Comparison of ENCODE assay signal across 8 cellular contexts in genomic region chr2:109722640-109723039, GRCh38.
A peak's percentile ranks its signal among the peaks of the same experiment; 100 is the strongest.
DNase-seq lines count a peak whose midpoint lies in the region; ATAC-seq, FAIRE-seq and TF ChIP-seq lines count a peak whose summit lies in the region.
"Not testable (repeated sequence)": the region's sequence is repeated elsewhere in the genome, so short reads cannot be mapped to it uniquely, and the experiment has no call there.

No MANE protein-coding gene starts in this region.

- H4K20me1 ChIP-seq in neural progenitor cell (ENCODE audit: low read depth) = not testable (repeated sequence)

- H2AFZ ChIP-seq in neural progenitor cell (replicated peaks) = not testable (repeated sequence)

- not testable (repeated sequence) for H3F3A ChIP-seq in neural progenitor cell (ENCODE audit: low read depth)

- not testable (repeated sequence) for H3K9me3 Mint-ChIP-seq in activated CD4-positive, alpha-beta T cell treated with anti-CD3 and anti-CD28 coated beads, Interleukin-2, amount 10 ng/mL, durations not matched to agents 24 days and 14 days
- peaks cover 14% of the 10 kb centered on the region for H3K9me3 Mint-ChIP-seq in mesothelial cell of epicardium
- H3K9me3 Mint-ChIP-seq in neural progenitor cell = peaks cover 14% of the 10 kb centered on the region

- H3K4me3 Mint-ChIP-seq in activated CD4-positive, alpha-beta T cell treated with anti-CD3 and anti-CD28 coated beads, Interleukin-2, amount 10 ng/mL, durations not matched to agents 24 days and 14 days; mesothelial cell of epicardium: not testable (repeated sequence)
- peak overlapping the region; percentile 6 for H3K4me3 Mint-ChIP-seq in neural progenitor cell

- H3K4me1 Mint-ChIP-seq in activated CD4-positive, alpha-beta T cell treated with anti-CD3 and anti-CD28 coated beads, Interleukin-2, amount 10 ng/mL, durations not matched to agents 24 days and 14 days = not testable (repeated sequence)
- peaks cover 24% of the 10 kb centered on the region for H3K4me1 Mint-ChIP-seq in mesothelial cell of epicardium
- peaks cover 33% of the 10 kb centered on the region for H3K4me1 Mint-ChIP-seq in neural progenitor cell

- not testable (repeated sequence) for H3K4me1 ChIP-seq in HEK293 (ENCODE audit: control insufficient read depth, insufficient read depth, low read length); neural progenitor cell
- H3K4me1 ChIP-seq in prostate gland (replicated peaks) = peaks cover 12% of the 10 kb centered on the region

- TF ChIP-seq CTCF in HEK293 (tag by site-specific recombination; IDR thresholded peaks at IDR 0.05); VCaP (conservative IDR thresholded peaks at IDR 0.05); mesothelial cell of epicardium (IDR thresholded peaks at IDR 0.05; ENCODE audit: unreplicated experiment); neural progenitor cell (IDR thresholded peaks at IDR 0.05); prostate gland (IDR thresholded peaks at IDR 0.05): not testable (repeated sequence)

- not testable (repeated sequence) for H3K4me3 ChIP-seq in HEK293 (ENCODE audit: low read depth, low read length); neural progenitor cell; prostate gland

- not testable (repeated sequence) for H3K27ac Mint-ChIP-seq in activated CD4-positive, alpha-beta T cell treated with anti-CD3 and anti-CD28 coated beads, Interleukin-2, amount 10 ng/mL, durations not matched to agents 24 days and 14 days; neural progenitor cell
- H3K27ac Mint-ChIP-seq in mesothelial cell of epicardium = peak overlapping the region; percentile 82

- peak; percentile 0 for DNase-seq in activated CD4-positive, alpha-beta T cell treated with anti-CD3 and anti-CD28 coated beads, Interleukin-2, amount 10 ng/mL, durations not matched to agents 24 days and 14 days
- DNase-seq in mesothelial cell of epicardium (ENCODE audit: low spot score in 2 of 2, unreplicated experiment in 2 of 2); neural progenitor cell (ENCODE audit: low spot score); prostate gland (ENCODE audit: low spot score); urothelium cell line (ENCODE audit: low spot score): not testable (repeated sequence)

- H3K9me3 ChIP-seq in HEK293 (ENCODE audit: control insufficient read depth, insufficient read depth, low read depth, low read length); neural progenitor cell (ENCODE audit: low read depth); prostate gland: not testable (repeated sequence)

- not testable (repeated sequence) for H3K27ac ChIP-seq in HEK293 (ENCODE audit: extremely low read depth, low read depth, low read length); neural progenitor cell
- H3K27ac ChIP-seq in VCaP = peak overlapping the region; percentile 99
- H3K27ac ChIP-seq in prostate gland = peak overlapping the region; percentile 76 to 77

- not testable (repeated sequence) for H3K79me2 ChIP-seq in neural progenitor cell (ENCODE audit: low read depth)

- 85% methylated on average over 3 of the region's 3 CpGs for WGBS in prostate gland

- not testable (repeated sequence) for H3K27me3 Mint-ChIP-seq in activated CD4-positive, alpha-beta T cell treated with anti-CD3 and anti-CD28 coated beads, Interleukin-2, amount 10 ng/mL, durations not matched to agents 24 days and 14 days; mesothelial cell of epicardium (ENCODE audit: low read depth); neural progenitor cell (ENCODE audit: insufficient read depth, low read depth)

- intact Hi-C loops in activated CD4-positive, alpha-beta T cell treated with anti-CD3 and anti-CD28 coated beads, Interleukin-2, amount 10 ng/mL, durations not matched to agents 24 days and 14 days (cut with micrococcal nuclease) = not testable (repeated sequence)
- intact Hi-C loops in prostate gland (cut with DNase I) = loop anchor here (5.0 to 10.0 kb wide), 2 partner anchors 108 to 175 kb away; partner anchors contain the start of genes SEPTIN10 and SOWAHC

- CTCF ChIA-PET in HEK293 (lab: Yijun Ruan, JAX) = interaction anchor here (1.0 kb wide), 1 partner anchor 213 kb away, joined by 3 read pairs; no protein-coding TSS in a partner anchor

- not testable (repeated sequence) for ATAC-seq in SK-N-SH treated with all-trans-retinoic acid at 6 μM for 48 hours

- H3K36me3 Mint-ChIP-seq in activated CD4-positive, alpha-beta T cell treated with anti-CD3 and anti-CD28 coated beads, Interleukin-2, amount 10 ng/mL, durations not matched to agents 24 days and 14 days (ENCODE audit: low read depth); mesothelial cell of epicardium; neural progenitor cell: not testable (repeated sequence)

- H3K9ac ChIP-seq in neural progenitor cell = not testable (repeated sequence)

- TF ChIP-seq POLR2A in prostate gland (IDR thresholded peaks at IDR 0.05) = not testable (repeated sequence)

- H3K4me2 ChIP-seq in neural progenitor cell = not testable (repeated sequence)

- peak; percentile 27 for FAIRE-seq in urothelium cell line (lab: Jason Lieb, UNC)

- H3K36me3 ChIP-seq in HEK293 (ENCODE audit: control insufficient read depth in 2 of 2, insufficient read depth in 1 of 2, low read length in 2 of 2); neural progenitor cell; prostate gland: not testable (repeated sequence)

- H3K27me3 ChIP-seq in neural progenitor cell; prostate gland (replicated peaks; ENCODE audit: insufficient read depth): not testable (repeated sequence)

- POLR2A ChIA-PET in HEK293 (lab: Yijun Ruan, JAX) = not testable (repeated sequence)

TF ChIP-seq in HEK293, 187 proteins besides CTCF, POLR2A, EP300 and RAD21:
- TF ChIP-seq ZNF146 (tag by site-specific recombination; IDR thresholded peaks at IDR 0.05) = peak; percentile 89

TF ChIP-seq in SK-N-SH treated with all-trans-retinoic acid at 6 μM for 48 hours, 23 proteins besides CTCF, POLR2A, EP300 and RAD21:
- TF ChIP-seq ZNF8 (CRISPR knock-in tag; IDR thresholded peaks at IDR 0.05) = peak; percentile 53; the same call in 1 of the 2 replicates
